Comparison of ENCODE assay signal across 1 cellular context in the genomic region with DNA sequence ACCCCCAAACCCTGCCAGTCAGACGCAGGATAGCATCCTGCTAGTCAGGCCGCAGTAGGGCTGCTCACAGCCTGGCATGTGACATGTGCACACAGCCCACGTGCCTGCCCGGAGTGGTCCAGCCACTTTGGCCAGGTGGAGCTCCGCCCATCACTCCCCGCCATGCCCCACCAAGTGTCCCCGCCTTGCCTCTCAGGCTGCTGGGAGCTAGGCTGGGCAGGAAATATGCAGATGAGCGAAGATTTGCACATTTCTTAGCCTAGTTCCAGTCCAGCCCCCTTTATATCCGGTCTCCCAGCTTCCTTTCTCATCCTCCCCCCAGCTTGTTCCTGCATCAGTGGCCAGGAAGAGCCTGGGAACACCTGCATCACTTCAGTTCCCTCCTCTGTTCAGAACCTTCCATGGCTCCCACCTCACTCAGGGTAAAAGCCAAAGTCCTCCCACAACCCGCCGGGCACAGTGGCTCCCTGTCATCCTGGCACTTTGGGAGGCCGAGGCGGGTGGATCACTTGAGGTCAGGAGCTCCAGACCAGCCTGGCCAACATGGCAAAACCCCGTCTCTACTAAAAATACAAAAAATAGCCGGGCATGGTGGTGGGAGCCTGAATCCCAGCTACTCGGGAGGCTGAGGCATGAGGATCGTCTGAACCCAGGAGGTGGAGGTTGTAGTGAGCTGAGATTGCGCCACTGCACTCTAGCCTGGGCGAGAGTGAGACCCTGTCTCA.
TF ChIP-seq lines count a peak whose summit lies in the region.

No MANE protein-coding gene starts in this region.

TF ChIP-seq in HepG2, 621 proteins besides CTCF, POLR2A, EP300 and RAD21 (continues in another document):
- TF ChIP-seq ZNF619 (CRISPR knock-in tag; IDR thresholded peaks at IDR 0.05) = no peak
- 0 out of 2 replicates have a peak, but pooled peaks have one; percentile 45 for TF ChIP-seq ZNF232 (CRISPR knock-in tag; IDR thresholded peaks at IDR 0.05; ENCODE audit: borderline replicate concordance)
- peak; percentile 37; the same call in 1 of the 2 replicates for TF ChIP-seq NRL (CRISPR knock-in tag; IDR thresholded peaks at IDR 0.05; ENCODE audit: borderline replicate concordance)
- 0 out of 2 replicates have a peak, but pooled peaks have one; percentile 7 for TF ChIP-seq RARA (CRISPR knock-in tag; IDR thresholded peaks at IDR 0.05)
- TF ChIP-seq SOX5 (CRISPR knock-in tag; IDR thresholded peaks at IDR 0.05; ENCODE audit: borderline replicate concordance) = peak; percentile 42; the same call in 1 of the 2 replicates
- TF ChIP-seq, protein P1, sequence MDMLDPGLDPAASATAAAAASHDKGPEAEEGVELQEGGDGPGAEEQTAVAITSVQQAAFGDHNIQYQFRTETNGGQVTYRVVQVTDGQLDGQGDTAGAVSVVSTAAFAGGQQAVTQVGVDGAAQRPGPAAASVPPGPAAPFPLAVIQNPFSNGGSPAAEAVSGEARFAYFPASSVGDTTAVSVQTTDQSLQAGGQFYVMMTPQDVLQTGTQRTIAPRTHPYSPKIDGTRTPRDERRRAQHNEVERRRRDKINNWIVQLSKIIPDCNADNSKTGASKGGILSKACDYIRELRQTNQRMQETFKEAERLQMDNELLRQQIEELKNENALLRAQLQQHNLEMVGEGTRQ (IDR thresholded peaks at IDR 0.05; ENCODE audit: low read depth, low read length) = peak; percentile 45
- TF ChIP-seq, protein P1 (CRISPR knock-in tag; IDR thresholded peaks at IDR 0.05; ENCODE audit: borderline replicate concordance) = peak; percentile 34; the same call in 1 of the 2 replicates
- peak; percentile 29; the same call in 1 of the 2 replicates for TF ChIP-seq HOXA3 (CRISPR knock-in tag; IDR thresholded peaks at IDR 0.05)
- peak; percentile 7; the same call in 1 of the 2 replicates for TF ChIP-seq ZNF501 (CRISPR knock-in tag; IDR thresholded peaks at IDR 0.05)
- TF ChIP-seq KDM5B (CRISPR knock-in tag; IDR thresholded peaks at IDR 0.05; ENCODE audit: borderline replicate concordance) = peak; percentile 56; the same call in 1 of the 2 replicates
- no peak for TF ChIP-seq ELF1 (CRISPR knock-in tag; IDR thresholded peaks at IDR 0.05)
- TF ChIP-seq MED1 (CRISPR knock-in tag; IDR thresholded peaks at IDR 0.05) = 0 out of 2 replicates have a peak, but pooled peaks have one; percentile 21
- no peak for TF ChIP-seq PCBP2 (optimal IDR thresholded peaks at IDR 0.05; ENCODE audit: low read depth, low read length, poor library complexity, severe bottlenecking)
- TF ChIP-seq MAFG (CRISPR knock-in tag; IDR thresholded peaks at IDR 0.05) = no peak
- peak; percentile 89 for TF ChIP-seq ARNTL (CRISPR knock-in tag; IDR thresholded peaks at IDR 0.05)
- no peak for TF ChIP-seq CBX2 (IDR thresholded peaks at IDR 0.05; ENCODE audit: low read depth, low read length)
- no peak for TF ChIP-seq CBX2 (CRISPR knock-in tag; IDR thresholded peaks at IDR 0.05; ENCODE audit: low read depth)
- TF ChIP-seq, protein P2, sequence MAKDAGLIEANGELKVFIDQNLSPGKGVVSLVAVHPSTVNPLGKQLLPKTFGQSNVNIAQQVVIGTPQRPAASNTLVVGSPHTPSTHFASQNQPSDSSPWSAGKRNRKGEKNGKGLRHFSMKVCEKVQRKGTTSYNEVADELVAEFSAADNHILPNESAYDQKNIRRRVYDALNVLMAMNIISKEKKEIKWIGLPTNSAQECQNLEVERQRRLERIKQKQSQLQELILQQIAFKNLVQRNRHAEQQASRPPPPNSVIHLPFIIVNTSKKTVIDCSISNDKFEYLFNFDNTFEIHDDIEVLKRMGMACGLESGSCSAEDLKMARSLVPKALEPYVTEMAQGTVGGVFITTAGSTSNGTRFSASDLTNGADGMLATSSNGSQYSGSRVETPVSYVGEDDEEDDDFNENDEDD (CRISPR knock-in tag; IDR thresholded peaks at IDR 0.05; ENCODE audit: borderline replicate concordance) = peak; percentile 74; the same call in 1 of the 2 replicates
- TF ChIP-seq, protein P3, sequence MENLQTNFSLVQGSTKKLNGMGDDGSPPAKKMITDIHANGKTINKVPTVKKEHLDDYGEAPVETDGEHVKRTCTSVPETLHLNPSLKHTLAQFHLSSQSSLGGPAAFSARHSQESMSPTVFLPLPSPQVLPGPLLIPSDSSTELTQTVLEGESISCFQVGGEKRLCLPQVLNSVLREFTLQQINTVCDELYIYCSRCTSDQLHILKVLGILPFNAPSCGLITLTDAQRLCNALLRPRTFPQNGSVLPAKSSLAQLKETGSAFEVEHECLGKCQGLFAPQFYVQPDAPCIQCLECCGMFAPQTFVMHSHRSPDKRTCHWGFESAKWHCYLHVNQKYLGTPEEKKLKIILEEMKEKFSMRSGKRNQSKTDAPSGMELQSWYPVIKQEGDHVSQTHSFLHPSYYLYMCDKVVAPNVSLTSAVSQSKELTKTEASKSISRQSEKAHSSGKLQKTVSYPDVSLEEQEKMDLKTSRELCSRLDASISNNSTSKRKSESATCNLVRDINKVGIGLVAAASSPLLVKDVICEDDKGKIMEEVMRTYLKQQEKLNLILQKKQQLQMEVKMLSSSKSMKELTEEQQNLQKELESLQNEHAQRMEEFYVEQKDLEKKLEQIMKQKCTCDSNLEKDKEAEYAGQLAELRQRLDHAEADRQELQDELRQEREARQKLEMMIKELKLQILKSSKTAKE (CRISPR knock-in tag; IDR thresholded peaks at IDR 0.05; ENCODE audit: borderline replicate concordance) = 0 out of 2 replicates have a peak, but pooled peaks have one; percentile 32
- TF ChIP-seq ERF (CRISPR knock-in tag; IDR thresholded peaks at IDR 0.05) = 0 out of 2 replicates have a peak, but pooled peaks have one; percentile 37
- 0 out of 2 replicates have a peak, but pooled peaks have one; percentile 72 for TF ChIP-seq SNAPC2 (CRISPR knock-in tag; IDR thresholded peaks at IDR 0.05)
- TF ChIP-seq, protein P4, sequence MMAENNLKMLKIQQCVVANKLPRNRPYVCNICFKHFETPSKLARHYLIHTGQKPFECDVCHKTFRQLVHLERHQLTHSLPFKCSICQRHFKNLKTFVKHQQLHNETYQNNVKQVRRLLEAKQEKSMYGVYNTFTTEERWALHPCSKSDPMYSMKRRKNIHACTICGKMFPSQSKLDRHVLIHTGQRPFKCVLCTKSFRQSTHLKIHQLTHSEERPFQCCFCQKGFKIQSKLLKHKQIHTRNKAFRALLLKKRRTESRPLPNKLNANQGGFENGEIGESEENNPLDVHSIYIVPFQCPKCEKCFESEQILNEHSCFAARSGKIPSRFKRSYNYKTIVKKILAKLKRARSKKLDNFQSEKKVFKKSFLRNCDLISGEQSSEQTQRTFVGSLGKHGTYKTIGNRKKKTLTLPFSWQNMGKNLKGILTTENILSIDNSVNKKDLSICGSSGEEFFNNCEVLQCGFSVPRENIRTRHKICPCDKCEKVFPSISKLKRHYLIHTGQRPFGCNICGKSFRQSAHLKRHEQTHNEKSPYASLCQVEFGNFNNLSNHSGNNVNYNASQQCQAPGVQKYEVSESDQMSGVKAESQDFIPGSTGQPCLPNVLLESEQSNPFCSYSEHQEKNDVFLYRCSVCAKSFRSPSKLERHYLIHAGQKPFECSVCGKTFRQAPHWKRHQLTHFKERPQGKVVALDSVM (CRISPR knock-in tag; IDR thresholded peaks at IDR 0.05) = peak; percentile 95
- TF ChIP-seq, protein P5, sequence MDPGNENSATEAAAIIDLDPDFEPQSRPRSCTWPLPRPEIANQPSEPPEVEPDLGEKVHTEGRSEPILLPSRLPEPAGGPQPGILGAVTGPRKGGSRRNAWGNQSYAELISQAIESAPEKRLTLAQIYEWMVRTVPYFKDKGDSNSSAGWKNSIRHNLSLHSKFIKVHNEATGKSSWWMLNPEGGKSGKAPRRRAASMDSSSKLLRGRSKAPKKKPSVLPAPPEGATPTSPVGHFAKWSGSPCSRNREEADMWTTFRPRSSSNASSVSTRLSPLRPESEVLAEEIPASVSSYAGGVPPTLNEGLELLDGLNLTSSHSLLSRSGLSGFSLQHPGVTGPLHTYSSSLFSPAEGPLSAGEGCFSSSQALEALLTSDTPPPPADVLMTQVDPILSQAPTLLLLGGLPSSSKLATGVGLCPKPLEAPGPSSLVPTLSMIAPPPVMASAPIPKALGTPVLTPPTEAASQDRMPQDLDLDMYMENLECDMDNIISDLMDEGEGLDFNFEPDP (CRISPR knock-in tag; conservative IDR thresholded peaks at IDR 0.05) = no peak
- TF ChIP-seq, protein P6, sequence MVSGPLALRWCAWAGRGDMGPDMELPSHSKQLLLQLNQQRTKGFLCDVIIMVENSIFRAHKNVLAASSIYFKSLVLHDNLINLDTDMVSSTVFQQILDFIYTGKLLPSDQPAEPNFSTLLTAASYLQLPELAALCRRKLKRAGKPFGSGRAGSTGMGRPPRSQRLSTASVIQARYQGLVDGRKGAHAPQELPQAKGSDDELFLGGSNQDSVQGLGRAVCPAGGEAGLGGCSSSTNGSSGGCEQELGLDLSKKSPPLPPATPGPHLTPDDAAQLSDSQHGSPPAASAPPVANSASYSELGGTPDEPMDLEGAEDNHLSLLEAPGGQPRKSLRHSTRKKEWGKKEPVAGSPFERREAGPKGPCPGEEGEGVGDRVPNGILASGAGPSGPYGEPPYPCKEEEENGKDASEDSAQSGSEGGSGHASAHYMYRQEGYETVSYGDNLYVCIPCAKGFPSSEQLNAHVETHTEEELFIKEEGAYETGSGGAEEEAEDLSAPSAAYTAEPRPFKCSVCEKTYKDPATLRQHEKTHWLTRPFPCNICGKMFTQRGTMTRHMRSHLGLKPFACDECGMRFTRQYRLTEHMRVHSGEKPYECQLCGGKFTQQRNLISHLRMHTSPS (CRISPR knock-in tag; IDR thresholded peaks at IDR 0.05; ENCODE audit: low read depth) = peak; percentile 64; the same call in 1 of the 2 replicates
- peak; percentile 52; the same call in 1 of the 3 replicates for TF ChIP-seq MXI1 (IDR thresholded peaks at IDR 0.05; ENCODE audit: borderline replicate concordance, low read depth, low read length)
- TF ChIP-seq, protein P7, sequence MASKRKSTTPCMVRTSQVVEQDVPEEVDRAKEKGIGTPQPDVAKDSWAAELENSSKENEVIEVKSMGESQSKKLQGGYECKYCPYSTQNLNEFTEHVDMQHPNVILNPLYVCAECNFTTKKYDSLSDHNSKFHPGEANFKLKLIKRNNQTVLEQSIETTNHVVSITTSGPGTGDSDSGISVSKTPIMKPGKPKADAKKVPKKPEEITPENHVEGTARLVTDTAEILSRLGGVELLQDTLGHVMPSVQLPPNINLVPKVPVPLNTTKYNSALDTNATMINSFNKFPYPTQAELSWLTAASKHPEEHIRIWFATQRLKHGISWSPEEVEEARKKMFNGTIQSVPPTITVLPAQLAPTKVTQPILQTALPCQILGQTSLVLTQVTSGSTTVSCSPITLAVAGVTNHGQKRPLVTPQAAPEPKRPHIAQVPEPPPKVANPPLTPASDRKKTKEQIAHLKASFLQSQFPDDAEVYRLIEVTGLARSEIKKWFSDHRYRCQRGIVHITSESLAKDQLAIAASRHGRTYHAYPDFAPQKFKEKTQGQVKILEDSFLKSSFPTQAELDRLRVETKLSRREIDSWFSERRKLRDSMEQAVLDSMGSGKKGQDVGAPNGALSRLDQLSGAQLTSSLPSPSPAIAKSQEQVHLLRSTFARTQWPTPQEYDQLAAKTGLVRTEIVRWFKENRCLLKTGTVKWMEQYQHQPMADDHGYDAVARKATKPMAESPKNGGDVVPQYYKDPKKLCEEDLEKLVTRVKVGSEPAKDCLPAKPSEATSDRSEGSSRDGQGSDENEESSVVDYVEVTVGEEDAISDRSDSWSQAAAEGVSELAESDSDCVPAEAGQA (IDR thresholded peaks at IDR 0.05; ENCODE audit: low read depth) = no peak
- TF ChIP-seq, protein P7 (CRISPR knock-in tag; IDR thresholded peaks at IDR 0.05; ENCODE audit: borderline replicate concordance) = no peak
- peak; percentile 78 for TF ChIP-seq SAP130 (CRISPR knock-in tag; IDR thresholded peaks at IDR 0.05; ENCODE audit: low read depth)
- TF ChIP-seq, protein P8, sequence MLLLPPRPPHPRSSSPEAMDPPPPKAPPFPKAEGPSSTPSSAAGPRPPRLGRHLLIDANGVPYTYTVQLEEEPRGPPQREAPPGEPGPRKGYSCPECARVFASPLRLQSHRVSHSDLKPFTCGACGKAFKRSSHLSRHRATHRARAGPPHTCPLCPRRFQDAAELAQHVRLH (CRISPR knock-in tag; IDR thresholded peaks at IDR 0.05; ENCODE audit: borderline replicate concordance, low read depth) = no peak
- no peak for TF ChIP-seq PPARG (CRISPR knock-in tag; conservative IDR thresholded peaks at IDR 0.05)
